In the genomic region with DNA sequence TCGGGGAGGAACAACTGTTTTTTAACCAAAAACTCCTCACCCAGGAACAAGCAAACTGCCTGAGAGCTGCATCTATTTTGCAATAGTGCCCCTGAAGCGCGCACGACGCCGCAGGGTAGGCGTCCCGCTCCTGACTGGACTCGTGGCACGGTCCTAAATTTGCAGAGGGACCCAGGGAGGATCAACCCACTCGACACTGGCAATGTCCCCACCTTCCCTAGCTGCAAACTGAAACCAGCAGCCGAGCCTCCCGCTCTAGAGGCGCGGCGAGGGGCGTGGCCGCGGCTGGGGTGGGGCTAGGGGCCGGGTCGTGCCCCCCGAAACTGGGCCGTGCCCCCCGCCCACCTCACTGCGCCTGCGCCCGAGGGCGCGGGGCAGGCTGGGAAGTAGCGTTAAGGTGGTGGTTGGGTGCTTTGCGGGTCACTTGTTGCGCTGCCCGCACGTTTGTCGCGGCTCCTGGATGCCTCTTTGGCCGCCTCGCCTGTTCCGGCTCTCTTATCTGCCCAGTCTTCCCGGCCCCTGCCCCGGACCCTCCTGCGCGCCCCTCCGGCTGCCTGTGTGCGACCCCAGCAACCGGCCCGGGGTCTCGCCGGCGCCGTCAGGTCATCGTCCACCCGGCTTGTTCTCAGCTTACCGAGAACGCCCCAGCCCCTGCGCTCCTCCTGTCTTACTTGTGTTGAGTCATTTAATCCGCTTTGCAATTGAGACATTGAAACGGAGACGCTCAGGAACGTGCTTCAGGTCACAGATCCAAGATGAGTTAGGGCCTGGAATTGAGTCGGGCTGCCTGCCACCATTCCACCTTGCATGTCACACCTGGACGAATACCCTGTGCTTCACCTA, we compare ENCODE assay signal across 1 cellular context.
TF ChIP-seq lines count a peak whose summit lies in the region.

No MANE protein-coding gene starts in this region.

TF ChIP-seq in HepG2, 621 proteins besides CTCF, POLR2A, EP300 and RAD21 (continued from another document and continues in another):
- TF ChIP-seq, protein P1, sequence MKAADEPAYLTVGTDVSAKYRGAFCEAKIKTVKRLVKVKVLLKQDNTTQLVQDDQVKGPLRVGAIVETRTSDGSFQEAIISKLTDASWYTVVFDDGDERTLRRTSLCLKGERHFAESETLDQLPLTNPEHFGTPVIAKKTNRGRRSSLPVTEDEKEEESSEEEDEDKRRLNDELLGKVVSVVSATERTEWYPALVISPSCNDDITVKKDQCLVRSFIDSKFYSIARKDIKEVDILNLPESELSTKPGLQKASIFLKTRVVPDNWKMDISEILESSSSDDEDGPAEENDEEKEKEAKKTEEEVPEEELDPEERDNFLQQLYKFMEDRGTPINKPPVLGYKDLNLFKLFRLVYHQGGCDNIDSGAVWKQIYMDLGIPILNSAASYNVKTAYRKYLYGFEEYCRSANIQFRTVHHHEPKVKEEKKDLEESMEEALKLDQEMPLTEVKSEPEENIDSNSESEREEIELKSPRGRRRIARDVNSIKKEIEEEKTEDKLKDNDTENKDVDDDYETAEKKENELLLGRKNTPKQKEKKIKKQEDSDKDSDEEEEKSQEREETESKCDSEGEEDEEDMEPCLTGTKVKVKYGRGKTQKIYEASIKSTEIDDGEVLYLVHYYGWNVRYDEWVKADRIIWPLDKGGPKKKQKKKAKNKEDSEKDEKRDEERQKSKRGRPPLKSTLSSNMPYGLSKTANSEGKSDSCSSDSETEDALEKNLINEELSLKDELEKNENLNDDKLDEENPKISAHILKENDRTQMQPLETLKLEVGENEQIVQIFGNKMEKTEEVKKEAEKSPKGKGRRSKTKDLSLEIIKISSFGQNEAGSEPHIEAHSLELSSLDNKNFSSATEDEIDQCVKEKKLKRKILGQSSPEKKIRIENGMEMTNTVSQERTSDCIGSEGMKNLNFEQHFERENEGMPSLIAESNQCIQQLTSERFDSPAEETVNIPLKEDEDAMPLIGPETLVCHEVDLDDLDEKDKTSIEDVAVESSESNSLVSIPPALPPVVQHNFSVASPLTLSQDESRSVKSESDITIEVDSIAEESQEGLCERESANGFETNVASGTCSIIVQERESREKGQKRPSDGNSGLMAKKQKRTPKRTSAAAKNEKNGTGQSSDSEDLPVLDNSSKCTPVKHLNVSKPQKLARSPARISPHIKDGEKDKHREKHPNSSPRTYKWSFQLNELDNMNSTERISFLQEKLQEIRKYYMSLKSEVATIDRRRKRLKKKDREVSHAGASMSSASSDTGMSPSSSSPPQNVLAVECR (CRISPR knock-in tag; IDR thresholded peaks at IDR 0.05; ENCODE audit: borderline replicate concordance): peak; percentile 76
- TF ChIP-seq TGIF2 (CRISPR knock-in tag; IDR thresholded peaks at IDR 0.05): no peak
- 0 out of 2 replicates have a peak, but pooled peaks have one; percentile 32 for TF ChIP-seq GPN1 (CRISPR knock-in tag; IDR thresholded peaks at IDR 0.05; ENCODE audit: borderline replicate concordance)
- TF ChIP-seq, protein P2, sequence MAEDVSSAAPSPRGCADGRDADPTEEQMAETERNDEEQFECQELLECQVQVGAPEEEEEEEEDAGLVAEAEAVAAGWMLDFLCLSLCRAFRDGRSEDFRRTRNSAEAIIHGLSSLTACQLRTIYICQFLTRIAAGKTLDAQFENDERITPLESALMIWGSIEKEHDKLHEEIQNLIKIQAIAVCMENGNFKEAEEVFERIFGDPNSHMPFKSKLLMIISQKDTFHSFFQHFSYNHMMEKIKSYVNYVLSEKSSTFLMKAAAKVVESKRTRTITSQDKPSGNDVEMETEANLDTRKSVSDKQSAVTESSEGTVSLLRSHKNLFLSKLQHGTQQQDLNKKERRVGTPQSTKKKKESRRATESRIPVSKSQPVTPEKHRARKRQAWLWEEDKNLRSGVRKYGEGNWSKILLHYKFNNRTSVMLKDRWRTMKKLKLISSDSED (CRISPR knock-in tag; IDR thresholded peaks at IDR 0.05): no peak
- TF ChIP-seq ATRX (CRISPR knock-in tag; IDR thresholded peaks at IDR 0.05; ENCODE audit: borderline replicate concordance): no peak
- TF ChIP-seq, protein P3, sequence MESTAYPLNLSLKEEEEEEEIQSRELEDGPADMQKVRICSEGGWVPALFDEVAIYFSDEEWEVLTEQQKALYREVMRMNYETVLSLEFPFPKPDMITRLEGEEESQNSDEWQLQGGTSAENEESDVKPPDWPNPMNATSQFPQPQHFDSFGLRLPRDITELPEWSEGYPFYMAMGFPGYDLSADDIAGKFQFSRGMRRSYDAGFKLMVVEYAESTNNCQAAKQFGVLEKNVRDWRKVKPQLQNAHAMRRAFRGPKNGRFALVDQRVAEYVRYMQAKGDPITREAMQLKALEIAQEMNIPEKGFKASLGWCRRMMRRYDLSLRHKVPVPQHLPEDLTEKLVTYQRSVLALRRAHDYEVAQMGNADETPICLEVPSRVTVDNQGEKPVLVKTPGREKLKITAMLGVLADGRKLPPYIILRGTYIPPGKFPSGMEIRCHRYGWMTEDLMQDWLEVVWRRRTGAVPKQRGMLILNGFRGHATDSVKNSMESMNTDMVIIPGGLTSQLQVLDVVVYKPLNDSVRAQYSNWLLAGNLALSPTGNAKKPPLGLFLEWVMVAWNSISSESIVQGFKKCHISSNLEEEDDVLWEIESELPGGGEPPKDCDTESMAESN (CRISPR knock-in tag; conservative IDR thresholded peaks at IDR 0.05): peak; percentile 29; the same call in 1 of the 2 replicates
- no peak for TF ChIP-seq IRX3 (CRISPR knock-in tag; IDR thresholded peaks at IDR 0.05; ENCODE audit: borderline replicate concordance, low read depth)
- no peak for TF ChIP-seq ZNF577 (CRISPR knock-in tag; IDR thresholded peaks at IDR 0.05; ENCODE audit: borderline replicate concordance, low read depth)
- peak; percentile 84 for TF ChIP-seq THAP11 (CRISPR knock-in tag; IDR thresholded peaks at IDR 0.05)
- no peak for TF ChIP-seq ZNF484 (CRISPR knock-in tag; IDR thresholded peaks at IDR 0.05; ENCODE audit: borderline replicate concordance, low read depth)
- TF ChIP-seq SUZ12 (IDR thresholded peaks at IDR 0.05; ENCODE audit: low read depth, low read length): peak; percentile 48; the same call in 1 of the 2 replicates
- peak; percentile 83 for TF ChIP-seq ARNTL (CRISPR knock-in tag; IDR thresholded peaks at IDR 0.05)
- TF ChIP-seq ZNF7 (CRISPR knock-in tag; IDR thresholded peaks at IDR 0.05): no peak
- TF ChIP-seq SNAI1 (CRISPR knock-in tag; IDR thresholded peaks at IDR 0.05; ENCODE audit: borderline replicate concordance): peak; percentile 71; the same call in 1 of the 2 replicates
- no peak for TF ChIP-seq HNRNPUL1 (IDR thresholded peaks at IDR 0.05; ENCODE audit: low read depth, low read length)
- peak; percentile 74; the same call in 1 of the 2 replicates for TF ChIP-seq RNF2 (conservative IDR thresholded peaks at IDR 0.05; ENCODE audit: low read depth)
- TF ChIP-seq, protein P4, sequence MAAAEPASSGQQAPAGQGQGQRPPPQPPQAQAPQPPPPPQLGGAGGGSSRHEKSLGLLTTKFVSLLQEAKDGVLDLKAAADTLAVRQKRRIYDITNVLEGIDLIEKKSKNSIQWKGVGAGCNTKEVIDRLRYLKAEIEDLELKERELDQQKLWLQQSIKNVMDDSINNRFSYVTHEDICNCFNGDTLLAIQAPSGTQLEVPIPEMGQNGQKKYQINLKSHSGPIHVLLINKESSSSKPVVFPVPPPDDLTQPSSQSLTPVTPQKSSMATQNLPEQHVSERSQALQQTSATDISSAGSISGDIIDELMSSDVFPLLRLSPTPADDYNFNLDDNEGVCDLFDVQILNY (CRISPR knock-in tag; conservative IDR thresholded peaks at IDR 0.05): no peak
- TF ChIP-seq NFE2 (CRISPR knock-in tag; IDR thresholded peaks at IDR 0.05): no peak
- no peak for TF ChIP-seq ZNF24 (IDR thresholded peaks at IDR 0.05)
- TF ChIP-seq, protein P5, sequence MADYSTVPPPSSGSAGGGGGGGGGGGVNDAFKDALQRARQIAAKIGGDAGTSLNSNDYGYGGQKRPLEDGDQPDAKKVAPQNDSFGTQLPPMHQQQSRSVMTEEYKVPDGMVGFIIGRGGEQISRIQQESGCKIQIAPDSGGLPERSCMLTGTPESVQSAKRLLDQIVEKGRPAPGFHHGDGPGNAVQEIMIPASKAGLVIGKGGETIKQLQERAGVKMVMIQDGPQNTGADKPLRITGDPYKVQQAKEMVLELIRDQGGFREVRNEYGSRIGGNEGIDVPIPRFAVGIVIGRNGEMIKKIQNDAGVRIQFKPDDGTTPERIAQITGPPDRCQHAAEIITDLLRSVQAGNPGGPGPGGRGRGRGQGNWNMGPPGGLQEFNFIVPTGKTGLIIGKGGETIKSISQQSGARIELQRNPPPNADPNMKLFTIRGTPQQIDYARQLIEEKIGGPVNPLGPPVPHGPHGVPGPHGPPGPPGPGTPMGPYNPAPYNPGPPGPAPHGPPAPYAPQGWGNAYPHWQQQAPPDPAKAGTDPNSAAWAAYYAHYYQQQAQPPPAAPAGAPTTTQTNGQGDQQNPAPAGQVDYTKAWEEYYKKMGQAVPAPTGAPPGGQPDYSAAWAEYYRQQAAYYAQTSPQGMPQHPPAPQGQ (CRISPR knock-in tag; IDR thresholded peaks at IDR 0.05; ENCODE audit: borderline replicate concordance): no peak
- peak; percentile 77 for TF ChIP-seq ZFX (CRISPR knock-in tag; IDR thresholded peaks at IDR 0.05; ENCODE audit: low read depth)
- no peak for TF ChIP-seq ZNF20 (CRISPR knock-in tag; IDR thresholded peaks at IDR 0.05)
- TF ChIP-seq SPEN (CRISPR knock-in tag; IDR thresholded peaks at IDR 0.05; ENCODE audit: low read depth): peak; percentile 86
- TF ChIP-seq ONECUT2 (CRISPR knock-in tag; IDR thresholded peaks at IDR 0.05): no peak
- TF ChIP-seq, protein P6, sequence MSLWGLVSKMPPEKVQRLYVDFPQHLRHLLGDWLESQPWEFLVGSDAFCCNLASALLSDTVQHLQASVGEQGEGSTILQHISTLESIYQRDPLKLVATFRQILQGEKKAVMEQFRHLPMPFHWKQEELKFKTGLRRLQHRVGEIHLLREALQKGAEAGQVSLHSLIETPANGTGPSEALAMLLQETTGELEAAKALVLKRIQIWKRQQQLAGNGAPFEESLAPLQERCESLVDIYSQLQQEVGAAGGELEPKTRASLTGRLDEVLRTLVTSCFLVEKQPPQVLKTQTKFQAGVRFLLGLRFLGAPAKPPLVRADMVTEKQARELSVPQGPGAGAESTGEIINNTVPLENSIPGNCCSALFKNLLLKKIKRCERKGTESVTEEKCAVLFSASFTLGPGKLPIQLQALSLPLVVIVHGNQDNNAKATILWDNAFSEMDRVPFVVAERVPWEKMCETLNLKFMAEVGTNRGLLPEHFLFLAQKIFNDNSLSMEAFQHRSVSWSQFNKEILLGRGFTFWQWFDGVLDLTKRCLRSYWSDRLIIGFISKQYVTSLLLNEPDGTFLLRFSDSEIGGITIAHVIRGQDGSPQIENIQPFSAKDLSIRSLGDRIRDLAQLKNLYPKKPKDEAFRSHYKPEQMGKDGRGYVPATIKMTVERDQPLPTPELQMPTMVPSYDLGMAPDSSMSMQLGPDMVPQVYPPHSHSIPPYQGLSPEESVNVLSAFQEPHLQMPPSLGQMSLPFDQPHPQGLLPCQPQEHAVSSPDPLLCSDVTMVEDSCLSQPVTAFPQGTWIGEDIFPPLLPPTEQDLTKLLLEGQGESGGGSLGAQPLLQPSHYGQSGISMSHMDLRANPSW (CRISPR knock-in tag; IDR thresholded peaks at IDR 0.05; ENCODE audit: borderline replicate concordance): no peak
- TF ChIP-seq, protein P7, sequence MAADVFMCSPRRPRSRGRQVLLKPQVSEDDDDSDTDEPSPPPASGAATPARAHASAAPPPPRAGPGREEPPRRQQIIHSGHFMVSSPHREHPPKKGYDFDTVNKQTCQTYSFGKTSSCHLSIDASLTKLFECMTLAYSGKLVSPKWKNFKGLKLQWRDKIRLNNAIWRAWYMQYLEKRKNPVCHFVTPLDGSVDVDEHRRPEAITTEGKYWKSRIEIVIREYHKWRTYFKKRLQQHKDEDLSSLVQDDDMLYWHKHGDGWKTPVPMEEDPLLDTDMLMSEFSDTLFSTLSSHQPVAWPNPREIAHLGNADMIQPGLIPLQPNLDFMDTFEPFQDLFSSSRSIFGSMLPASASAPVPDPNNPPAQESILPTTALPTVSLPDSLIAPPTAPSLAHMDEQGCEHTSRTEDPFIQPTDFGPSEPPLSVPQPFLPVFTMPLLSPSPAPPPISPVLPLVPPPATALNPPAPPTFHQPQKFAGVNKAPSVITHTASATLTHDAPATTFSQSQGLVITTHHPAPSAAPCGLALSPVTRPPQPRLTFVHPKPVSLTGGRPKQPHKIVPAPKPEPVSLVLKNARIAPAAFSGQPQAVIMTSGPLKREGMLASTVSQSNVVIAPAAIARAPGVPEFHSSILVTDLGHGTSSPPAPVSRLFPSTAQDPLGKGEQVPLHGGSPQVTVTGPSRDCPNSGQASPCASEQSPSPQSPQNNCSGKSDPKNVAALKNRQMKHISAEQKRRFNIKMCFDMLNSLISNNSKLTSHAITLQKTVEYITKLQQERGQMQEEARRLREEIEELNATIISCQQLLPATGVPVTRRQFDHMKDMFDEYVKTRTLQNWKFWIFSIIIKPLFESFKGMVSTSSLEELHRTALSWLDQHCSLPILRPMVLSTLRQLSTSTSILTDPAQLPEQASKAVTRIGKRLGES (CRISPR knock-in tag; IDR thresholded peaks at IDR 0.05; ENCODE audit: borderline replicate concordance): no peak
- TF ChIP-seq ZNF549 (CRISPR knock-in tag; IDR thresholded peaks at IDR 0.05): no peak
- TF ChIP-seq RAD51 (IDR thresholded peaks at IDR 0.05; ENCODE audit: borderline replicate concordance): no peak
- TF ChIP-seq, protein P8, sequence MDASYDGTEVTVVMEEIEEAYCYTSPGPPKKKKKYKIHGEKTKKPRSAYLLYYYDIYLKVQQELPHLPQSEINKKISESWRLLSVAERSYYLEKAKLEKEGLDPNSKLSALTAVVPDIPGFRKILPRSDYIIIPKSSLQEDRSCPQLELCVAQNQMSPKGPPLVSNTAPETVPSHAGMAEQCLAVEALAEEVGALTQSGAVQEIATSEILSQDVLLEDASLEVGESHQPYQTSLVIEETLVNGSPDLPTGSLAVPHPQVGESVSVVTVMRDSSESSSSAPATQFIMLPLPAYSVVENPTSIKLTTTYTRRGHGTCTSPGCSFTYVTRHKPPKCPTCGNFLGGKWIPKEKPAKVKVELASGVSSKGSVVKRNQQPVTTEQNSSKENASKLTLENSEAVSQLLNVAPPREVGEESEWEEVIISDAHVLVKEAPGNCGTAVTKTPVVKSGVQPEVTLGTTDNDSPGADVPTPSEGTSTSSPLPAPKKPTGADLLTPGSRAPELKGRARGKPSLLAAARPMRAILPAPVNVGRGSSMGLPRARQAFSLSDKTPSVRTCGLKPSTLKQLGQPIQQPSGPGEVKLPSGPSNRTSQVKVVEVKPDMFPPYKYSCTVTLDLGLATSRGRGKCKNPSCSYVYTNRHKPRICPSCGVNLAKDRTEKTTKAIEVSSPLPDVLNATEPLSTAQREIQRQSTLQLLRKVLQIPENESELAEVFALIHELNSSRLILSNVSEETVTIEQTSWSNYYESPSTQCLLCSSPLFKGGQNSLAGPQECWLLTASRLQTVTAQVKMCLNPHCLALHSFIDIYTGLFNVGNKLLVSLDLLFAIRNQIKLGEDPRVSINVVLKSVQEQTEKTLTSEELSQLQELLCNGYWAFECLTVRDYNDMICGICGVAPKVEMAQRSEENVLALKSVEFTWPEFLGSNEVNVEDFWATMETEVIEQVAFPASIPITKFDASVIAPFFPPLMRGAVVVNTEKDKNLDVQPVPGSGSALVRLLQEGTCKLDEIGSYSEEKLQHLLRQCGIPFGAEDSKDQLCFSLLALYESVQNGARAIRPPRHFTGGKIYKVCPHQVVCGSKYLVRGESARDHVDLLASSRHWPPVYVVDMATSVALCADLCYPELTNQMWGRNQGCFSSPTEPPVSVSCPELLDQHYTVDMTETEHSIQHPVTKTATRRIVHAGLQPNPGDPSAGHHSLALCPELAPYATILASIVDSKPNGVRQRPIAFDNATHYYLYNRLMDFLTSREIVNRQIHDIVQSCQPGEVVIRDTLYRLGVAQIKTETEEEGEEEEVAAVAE (CRISPR knock-in tag; IDR thresholded peaks at IDR 0.05; ENCODE audit: borderline replicate concordance): peak; percentile 46; the same call in 1 of the 2 replicates
- TF ChIP-seq REXO4 (CRISPR knock-in tag; IDR thresholded peaks at IDR 0.05; ENCODE audit: borderline replicate concordance): no peak
